Comparison of ENCODE assay signal across 8 cellular contexts in genomic region chr2:148022351-148022750, GRCh38. TPM values are rescaled to one million over a fixed set of nuclear protein-coding genes. Genes with fewer than 3 reads are reported as not detected.
DNase-seq lines count a peak whose midpoint lies in the region; ATAC-seq and TF ChIP-seq lines count a peak whose summit lies in the region.

No MANE protein-coding gene starts in this region.

- H3K36me3 Mint-ChIP-seq in Caco-2 (ENCODE audit: insufficient read depth, unreplicated experiment) = peaks cover 7% of the 10 kb centered on the region
- peaks cover 11% of the 10 kb centered on the region for H3K36me3 Mint-ChIP-seq in effector memory CD8-positive, alpha-beta T cell (ENCODE audit: insufficient read depth)
- H3K36me3 Mint-ChIP-seq in neural crest cell (ENCODE audit: low read depth) = no peaks in the 10 kb centered on the region

- H3K27ac ChIP-seq in OCI-LY3 (ENCODE audit: low read length) = peak overlapping the region; percentile 77

- DNase-seq in Caco-2 = no peak
- no peak for DNase-seq in effector memory CD8-positive, alpha-beta T cell
- DNase-seq in neural crest cell (ENCODE audit: low read depth, low spot score) = no peak
- DNase-seq in H7 = no peak
- no peak for DNase-seq in GM20000 (ENCODE audit: low spot score)
- DNase-seq in omental fat pad (ENCODE audit: low spot score) = no peak
- no peak for DNase-seq in H4 (ENCODE audit: low spot score)

- H4K20me1 ChIP-seq in OCI-LY3 (ENCODE audit: insufficient read depth, low read length) = peaks cover 7% of the 10 kb centered on the region; the same call in 1 of the 2 replicates

- H3K4me3 Mint-ChIP-seq in Caco-2 (ENCODE audit: unreplicated experiment) (peak overlapping the region; percentile 89), neural crest cell (peak overlapping the region; percentile 100)
- H3K4me3 Mint-ChIP-seq in effector memory CD8-positive, alpha-beta T cell = peak overlapping the region; percentile 90 to 94

- intact Hi-C loops in Caco-2 (cut with micrococcal nuclease; ENCODE audit: unreplicated experiment) = loop anchor here (5.0 to 10.0 kb wide), 2 partner anchors 95 to 622 kb away; partner anchors contain the start of gene EPC2

- no peaks in the 10 kb centered on the region for H3K27me3 Mint-ChIP-seq in Caco-2 (ENCODE audit: insufficient read depth, unreplicated experiment)
- H3K27me3 Mint-ChIP-seq in effector memory CD8-positive, alpha-beta T cell = no peaks in the 10 kb centered on the region
- no peaks in the 10 kb centered on the region for H3K27me3 Mint-ChIP-seq in neural crest cell (ENCODE audit: low read depth)

- H3K9me3 ChIP-seq in Caco-2 (no peaks in the 10 kb centered on the region), OCI-LY3 (ENCODE audit: insufficient read depth, low read length) (no peaks in the 10 kb centered on the region)

- H3K27ac Mint-ChIP-seq in Caco-2 (ENCODE audit: unreplicated experiment) = peak overlapping the region; percentile 85
- peak overlapping the region; percentile 92 to 93 for H3K27ac Mint-ChIP-seq in effector memory CD8-positive, alpha-beta T cell
- H3K27ac Mint-ChIP-seq in neural crest cell (ENCODE audit: unreplicated experiment) = no peak overlapping the region

- no peaks in the 10 kb centered on the region for H3K9me3 Mint-ChIP-seq in Caco-2 (ENCODE audit: unreplicated experiment)
- H3K9me3 Mint-ChIP-seq in effector memory CD8-positive, alpha-beta T cell = no peaks in the 10 kb centered on the region
- no peaks in the 10 kb centered on the region for H3K9me3 Mint-ChIP-seq in neural crest cell

- H3K27me3 ChIP-seq in Caco-2 (replicated peaks; ENCODE audit: control insufficient read depth, insufficient read depth, low read length) = no peaks in the 10 kb centered on the region
- H3K27me3 ChIP-seq in OCI-LY3 (ENCODE audit: low read depth, low read length) = no peaks in the 10 kb centered on the region
- H3K27me3 ChIP-seq in H7 (ENCODE audit: control insufficient read depth, insufficient read depth, low read length) = no peaks in the 10 kb centered on the region

- H3K36me3 ChIP-seq in Caco-2 (ENCODE audit: control insufficient read depth, insufficient read depth, low read length) = no peaks in the 10 kb centered on the region
- peaks cover 6% of the 10 kb centered on the region for H3K36me3 ChIP-seq in OCI-LY3 (replicated peaks; ENCODE audit: low read depth, low read length)
- no peaks in the 10 kb centered on the region for H3K36me3 ChIP-seq in H7 (replicated peaks; ENCODE audit: control insufficient read depth, insufficient read depth, low read length)

- CTCF ChIA-PET in Caco-2 (lab: Charles Lee) = no interaction called here

- POLR2A ChIA-PET in Caco-2 (lab: Charles Lee) = no interaction called here

- peaks cover 87% of the 10 kb centered on the region for H3K79me2 ChIP-seq in OCI-LY3 (ENCODE audit: low read length)

- no peak overlapping the region for H2AFZ ChIP-seq in OCI-LY3 (ENCODE audit: low read depth, low read length)

- BruUV-seq in Caco-2 (replicated peaks; lab: Mats Ljungman, UMichigan) = TSS peak; percentile 20

- H3K4me2 ChIP-seq in OCI-LY3 (ENCODE audit: low read length) = peak overlapping the region; percentile 87

- TF ChIP-seq CTCF in Caco-2 (IDR thresholded peaks at IDR 0.05; ENCODE audit: insufficient read depth in 1 of 2, low read depth in 1 of 2, low read length in 1 of 2, severe bottlenecking in 1 of 2, unreplicated experiment in 1 of 2) = no peak
- TF ChIP-seq CTCF in OCI-LY3 (IDR thresholded peaks at IDR 0.05; ENCODE audit: low read depth, low read length) = no peak
- no peak for TF ChIP-seq CTCF in neural crest cell (conservative IDR thresholded peaks at IDR 0.05)
- TF ChIP-seq CTCF in GM20000 (IDR thresholded peaks at IDR 0.05; ENCODE audit: extremely low read depth, missing control alignments) = no peak
- no peak for TF ChIP-seq CTCF in omental fat pad (IDR thresholded peaks at IDR 0.05)

- peaks cover 15% of the 10 kb centered on the region for H3K4me1 Mint-ChIP-seq in Caco-2 (ENCODE audit: low read depth, unreplicated experiment)
- peaks cover 33 to 54% of the 10 kb centered on the region in 2 donors for H3K4me1 Mint-ChIP-seq in effector memory CD8-positive, alpha-beta T cell (ENCODE audit: low read depth in 2 of 2)
- H3K4me1 Mint-ChIP-seq in neural crest cell = peaks cover 56% of the 10 kb centered on the region

- H3K4me1 ChIP-seq in Caco-2 (peaks cover 6% of the 10 kb centered on the region; the same call in 1 of the 2 replicates), OCI-LY3 (ENCODE audit: low read length) (peaks cover 28% of the 10 kb centered on the region)

- peak overlapping the region; percentile 86 for H3K9ac ChIP-seq in OCI-LY3 (ENCODE audit: low read length)

- no peak for ATAC-seq in effector memory CD8-positive, alpha-beta T cell (replicated peaks)
- no peak for ATAC-seq in omental fat pad (ENCODE audit: low FRiP score)

- peak overlapping the region; percentile 60 for H3K4me3 ChIP-seq in Caco-2 (ENCODE audit: low read depth, low read length)
- peak overlapping the region; percentile 95 for H3K4me3 ChIP-seq in OCI-LY3 (ENCODE audit: low read length)
- H3K4me3 ChIP-seq in H7 (ENCODE audit: insufficient read depth, low read depth, low read length) = no peak overlapping the region

RNA-seq across cellular contexts. Expression of gene MBD5, which starts 1.5 kb away (rescaled TPM):
- total RNA-seq in Caco-2 (2022) = 23.7 and 27.5 TPM in 2 replicates
- 40.8 and 51.1 TPM in 2 replicates for total RNA-seq in neural crest cell
- total RNA-seq in H7 (2014; rRNA removed; shearing (Covaris generic)) = 7.0 and 11.3 TPM in 2 replicates
- total RNA-seq in omental fat pad = 10 to 100 TPM; 15.4 to 43.0 (median 18.4) TPM
- total RNA-seq in H4 (2014; rRNA removed; shearing (Covaris generic)) = 2.7 and 12.8 TPM in 2 replicates

RNA-seq across cellular contexts. Expression of gene ORC4, which starts 1.8 kb away (rescaled TPM):
- total RNA-seq in Caco-2 (2022) (56.3 and 59.9 TPM in 2 replicates), neural crest cell (63.9 and 65.1 TPM in 2 replicates), omental fat pad (10 to 100 TPM; 30.1 to 54.5 (median 37.3) TPM)
- total RNA-seq in H7 (2014; rRNA removed; shearing (Covaris generic)) = 57.3 and 60.6 TPM in 2 replicates
- 95.1 and 115 TPM in 2 replicates for total RNA-seq in H4 (2014; rRNA removed; shearing (Covaris generic))
